Comparison of ENCODE assay signal across 27 cellular contexts in genomic region chrX:148723551-148723950, GRCh38.
DNase-seq lines count a peak whose midpoint lies in the region; ATAC-seq and FAIRE-seq lines count a peak whose summit lies in the region.
"Had no signal": no experiment of that assay in that cellular context is flagged by ENCODE, and none has a peak within 500 bp of the region (broad histone marks: within the 10 kb centered on the region; RNA-seq: fewer than 3 reads in every experiment).

No MANE protein-coding gene starts in this region.

- H3K9me3 Mint-ChIP-seq in activated T-cell treated with anti-CD3 and anti-CD28 coated beads, Interleukin-2, amount 50 U/mL, for 72 hours, result no peaks in the 10 kb centered on the region
- H3K9me3 Mint-ChIP-seq: CD4-positive, CD25-positive, alpha-beta regulatory T cell; CD8-positive, alpha-beta memory T cell; GM23338 had no signal

- FAIRE-seq in HTR-8/SVneo (lab: Jason Lieb, UNC), result no peak
- FAIRE-seq: A204.1, D721Med, G401.6, GM12891, GM19239, H54, HepG2 had no signal

- H3K4me3 Mint-ChIP-seq in activated T-cell treated with anti-CD3 and anti-CD28 coated beads, Interleukin-2, amount 50 U/mL, for 72 hours, result no peak overlapping the region
- H3K4me3 Mint-ChIP-seq: CD4-positive, CD25-positive, alpha-beta regulatory T cell; CD8-positive, alpha-beta memory T cell; GM23338; IgD-negative memory B cell had no signal

- no peaks in the 10 kb centered on the region for H3K4me1 Mint-ChIP-seq in activated T-cell treated with anti-CD3 and anti-CD28 coated beads, Interleukin-2, amount 50 U/mL, for 72 hours (ENCODE audit: low read depth)
- H3K4me1 Mint-ChIP-seq: CD4-positive, CD25-positive, alpha-beta regulatory T cell; CD8-positive, alpha-beta memory T cell; GM23338; IgD-negative memory B cell had no signal

- peaks cover 7% of the 10 kb centered on the region for H3K27me3 Mint-ChIP-seq in activated T-cell treated with anti-CD3 and anti-CD28 coated beads, Interleukin-2, amount 50 U/mL, for 72 hours (ENCODE audit: low read depth)
- H3K27me3 Mint-ChIP-seq: CD4-positive, CD25-positive, alpha-beta regulatory T cell; IgD-negative memory B cell had no signal

- no peak overlapping the region for H3K27ac Mint-ChIP-seq in activated T-cell treated with anti-CD3 and anti-CD28 coated beads, Interleukin-2, amount 50 U/mL, for 72 hours
- H3K27ac Mint-ChIP-seq: CD4-positive, CD25-positive, alpha-beta regulatory T cell; CD8-positive, alpha-beta memory T cell; GM23338; IgD-negative memory B cell had no signal

- no peak for ATAC-seq in activated T-cell treated with anti-CD3 and anti-CD28 coated beads, Interleukin-2, amount 50 U/mL, for 72 hours (replicated peaks in 1 of 2)
- ATAC-seq: GM23338, HepG2 had no signal

- DNase-seq in NCI-H1694 (lab: John Stamatoyannopoulos, UW), result peak; percentile 66
- DNase-seq in NCI-H69 (lab: John Stamatoyannopoulos, UW), result peak; percentile 65
- DNase-seq in cerebellum (ENCODE audit: low spot score), result peak; percentile 55
- peak; percentile 3 for DNase-seq in retina
- no peak for DNase-seq in activated effector memory CD4-positive, alpha-beta T cell treated with Interleukin-2 at 50 U/mL for 16 hours
- DNase-seq in activated T-cell treated with anti-CD3 and anti-CD28 coated beads, Interleukin-2, amount 50 U/mL, for 72 hours, result no peak
- no peak for DNase-seq in HTR-8/SVneo (ENCODE audit: insufficient read length, low spot score)
- DNase-seq in D341Med (ENCODE audit: low spot score), result no peak
- DNase-seq: ACHN; BE2C; CD4-positive, CD25-positive, alpha-beta regulatory T cell; CD8-positive, alpha-beta memory T cell; COR-L47; DMS53; DND-41; EL; HCEC 1CT; KBM-7 had no signal

- no peaks in the 10 kb centered on the region for H3K36me3 Mint-ChIP-seq in activated T-cell treated with anti-CD3 and anti-CD28 coated beads, Interleukin-2, amount 50 U/mL, for 72 hours (ENCODE audit: insufficient read depth in 2 of 2)
- H3K36me3 Mint-ChIP-seq: CD4-positive, CD25-positive, alpha-beta regulatory T cell; CD8-positive, alpha-beta memory T cell; IgD-negative memory B cell had no signal

Comparison
In these comparisons a context has a peak if more than half of its experiments do, and no peak if none do; other contexts are left out.
1. DNase-seq: peak in NCI-H1694 (single experiment), NCI-H69 (single experiment), cerebellum (single experiment) and retina (single experiment); none in activated effector memory CD4-positive, alpha-beta T cell treated with Interleukin-2 at 50 U/mL for 16 hours (single experiment), activated T-cell treated with anti-CD3 and anti-CD28 coated beads, Interleukin-2, amount 50 U/mL, for 72 hours (0 of 2), HTR-8/SVneo (single experiment) and D341Med (single experiment).